12 cellular contexts compared by ENCODE assay signal in genomic region chr7:44327981-44328380, GRCh38. TPM values are rescaled to one million over a fixed set of nuclear protein-coding genes. Genes with fewer than 3 reads are reported as not detected.
"Had no signal": no experiment of that assay in that cellular context is flagged by ENCODE, and none has a peak within 500 bp of the region (broad histone marks: within the 10 kb centered on the region; RNA-seq: fewer than 3 reads in every experiment).

No MANE protein-coding gene starts in this region.

- H3K4me3 ChIP-seq: gastrocnemius medialis, thoracic aorta, upper lobe of left lung had no signal

- FAIRE-seq: bronchial epithelial cell, keratinocyte had no signal

- H3K9me3 ChIP-seq: gastrocnemius medialis, thoracic aorta, upper lobe of left lung had no signal

- H3K36me3 ChIP-seq: gastrocnemius medialis, thoracic aorta, upper lobe of left lung had no signal

- H3K27me3 ChIP-seq: gastrocnemius medialis had no signal

- DNase-seq: activated CD4-positive, alpha-beta T cell treated with anti-CD3 and anti-CD28 coated beads, Interleukin-2, amount 10 ng/mL, durations not matched to agents 24 days and 14 days; activated CD8-positive, alpha-beta memory T cell treated with anti-CD3 and anti-CD28 coated beads for 24 hours; effector CD4-positive, alpha-beta T cell; gastrocnemius medialis; midbrain; retina; stimulated activated naive B cell treated with anti-CD40 and anti-IgM and Interleukin-4, amounts not matched to agents 10 μg/mL and 1 μg/mL and 100 μg/mL, for 72 hours; upper lobe of left lung had no signal

- ATAC-seq: gastrocnemius medialis; left lobe of liver; stimulated activated naive B cell treated with anti-CD40 and anti-IgM and Interleukin-4, amounts not matched to agents 10 μg/mL and 1 μg/mL and 100 μg/mL, for 72 hours had no signal

- H3K27ac ChIP-seq: gastrocnemius medialis, thoracic aorta, upper lobe of left lung had no signal

RNA-seq across cellular contexts. Expression of gene CAMK2B, which starts 2.6 kb away (rescaled TPM):
- total RNA-seq: bronchial epithelial cell had no signal
